28 cellular contexts compared by ENCODE assay signal in the genomic region with DNA sequence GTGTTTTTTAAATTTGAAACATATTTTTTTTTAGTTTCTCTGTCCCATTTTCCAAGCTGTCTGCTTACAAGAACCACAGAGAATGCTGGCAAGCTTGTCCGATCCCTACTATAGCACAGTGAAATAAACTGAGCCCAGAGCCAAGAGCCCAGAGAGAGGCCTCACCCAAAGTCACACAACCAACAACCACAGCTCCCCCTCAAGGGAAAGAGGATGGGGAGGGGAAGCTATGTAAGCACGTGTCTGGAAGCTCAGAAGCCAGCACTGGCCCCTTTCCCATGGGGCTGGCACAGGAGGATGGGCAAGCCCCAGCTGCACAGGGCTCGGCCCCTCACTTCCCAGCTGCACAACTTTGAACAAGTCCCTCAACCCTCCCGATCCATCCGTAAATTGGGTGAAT. TPM values are rescaled to one million over a fixed set of nuclear protein-coding genes. Genes with fewer than 3 reads are reported as not detected.
DNase-seq lines count a peak whose midpoint lies in the region; ATAC-seq and TF ChIP-seq lines count a peak whose summit lies in the region.
"Had no signal": no experiment of that assay in that cellular context is flagged by ENCODE, and none has a peak within 500 bp of the region (broad histone marks: within the 10 kb centered on the region; RNA-seq: fewer than 3 reads in every experiment).

No MANE protein-coding gene starts in this region.

- no peak for TF ChIP-seq CTCF in mammary epithelial cell (conservative IDR thresholded peaks at IDR 0.05 in 1 of 2, IDR thresholded peaks at IDR 0.05 in 1 of 2; ENCODE audit: extremely low read depth in 1 of 2, insufficient read depth in 1 of 2, low read depth in 1 of 2, low read length in 2 of 2)

- H3K4me3 ChIP-seq in mammary epithelial cell (replicated peaks in 1 of 3; ENCODE audit: insufficient read depth in 1 of 3, low read depth in 2 of 3, low read length in 3 of 3): no peak overlapping the region
- H3K4me3 ChIP-seq: A549, hepatocyte had no signal

- H3K36me3 Mint-ChIP-seq in activated CD4-positive, alpha-beta T cell treated with anti-CD3 and anti-CD28 coated beads, Interleukin-2, amount 10 ng/mL, durations not matched to agents 7 days and 5 days (ENCODE audit: low read depth): peaks cover 11% of the 10 kb centered on the region
- H3K36me3 Mint-ChIP-seq in activated CD8-positive, alpha-beta T cell treated with anti-CD3 and anti-CD28 coated beads, Interleukin-2, amount 10 ng/mL, durations not matched to agents 7 days and 5 days (ENCODE audit: low read depth): peaks cover 11% of the 10 kb centered on the region
- peaks cover 0 to 6% (median 0%) of the 10 kb centered on the region in 3 donors for H3K36me3 Mint-ChIP-seq in naive thymus-derived CD8-positive, alpha-beta T cell

- POLR2A ChIA-PET in activated CD4-positive, alpha-beta T cell treated with anti-CD3 and anti-CD28 coated beads, Interleukin-2, amount 10 ng/mL, durations not matched to agents 7 days and 5 days (lab: Charles Lee): no interaction called here
- POLR2A ChIA-PET in activated CD8-positive, alpha-beta T cell treated with anti-CD3 and anti-CD28 coated beads, Interleukin-2, amount 10 ng/mL, durations not matched to agents 7 days and 5 days (lab: Charles Lee): interaction anchor here (0.5 to 0.8 kb wide), 2 partner anchors 68 to 1099 kb away, joined by 3 read pairs; partner anchors contain the start of gene CCDC85B
- POLR2A ChIA-PET in naive thymus-derived CD8-positive, alpha-beta T cell (lab: Charles Lee): interaction anchor here (0.6 to 5.5 kb wide), 8 partner anchors 26 to 1091 kb away, joined by 3 to 51 read pairs (median 4); partner anchors contain the start of genes BANF1, CCDC85B, EIF1AD and FIBP

- peaks cover 45% of the 10 kb centered on the region for H3K4me1 Mint-ChIP-seq in activated CD4-positive, alpha-beta T cell treated with anti-CD3 and anti-CD28 coated beads, Interleukin-2, amount 10 ng/mL, durations not matched to agents 7 days and 5 days
- peaks cover 48% of the 10 kb centered on the region for H3K4me1 Mint-ChIP-seq in activated CD8-positive, alpha-beta T cell treated with anti-CD3 and anti-CD28 coated beads, Interleukin-2, amount 10 ng/mL, durations not matched to agents 7 days and 5 days (ENCODE audit: low read depth)
- peaks cover 17 to 44% (median 41%) of the 10 kb centered on the region in 4 donors for H3K4me1 Mint-ChIP-seq in naive thymus-derived CD8-positive, alpha-beta T cell

- no peaks in the 10 kb centered on the region for H3K27me3 ChIP-seq in mammary epithelial cell (ENCODE audit: insufficient read depth, low read length)
- H3K27me3 ChIP-seq: hepatocyte had no signal

- dilution Hi-C loops in mammary epithelial cell (cut with HindIII; ENCODE audit: low sequenced_read_pairs): no loop called here

- no peak for DNase-seq in activated CD4-positive, alpha-beta T cell treated with anti-CD3 and anti-CD28 coated beads, Interleukin-2, amount 10 ng/mL, durations not matched to agents 7 days and 5 days
- no peak for DNase-seq in activated CD4-positive, alpha-beta T cell treated with anti-CD3 and anti-CD28 coated beads, Interleukin-2, amount 50 U/mL, for 48 hours
- DNase-seq in GDM1 (lab: John Stamatoyannopoulos, UW): peak; percentile 23
- DNase-seq in activated CD8-positive, alpha-beta T cell treated with anti-CD3 and anti-CD28 coated beads, Interleukin-2, amount 10 ng/mL, durations not matched to agents 7 days and 5 days: no peak
- DNase-seq in naive thymus-derived CD8-positive, alpha-beta T cell: no peak
- no peak for DNase-seq in NCI-H2029 treated with DMSO at 0.1 percent for 48 hours (lab: John Stamatoyannopoulos, UW)
- no peak for DNase-seq in mammary epithelial cell
- DNase-seq: activated CD8-positive, alpha-beta memory T cell treated with anti-CD3 and anti-CD28 coated beads, Interleukin-2, amount 50 U/mL, for 48 hours; effector CD4-positive, alpha-beta T cell; immature natural killer cell; left ventricle myocardium superior; MV-4-11; NCI-H1694; NCI-H526 treated with DMSO at 0.1 percent for 48 hours; stimulated activated CD8-positive, alpha-beta memory T cell treated with anti-CD3 and anti-CD28 coated beads, Interleukin-4, amount 100 ng/mL, for 48 hours had no signal

- BruUV-seq in mammary epithelial cell (replicated peaks; lab: Mats Ljungman, UMichigan): no TSS peak

- CTCF ChIA-PET in activated CD4-positive, alpha-beta T cell treated with anti-CD3 and anti-CD28 coated beads, Interleukin-2, amount 10 ng/mL, durations not matched to agents 7 days and 5 days (lab: Charles Lee): interaction anchor here (1.0 to 8.2 kb wide), 4 partner anchors 69 to 178 kb away, joined by 3 to 40 read pairs (median 5); partner anchors contain the start of genes AP5B1, CCDC85B, FIBP and MUS81
- CTCF ChIA-PET in activated CD8-positive, alpha-beta T cell treated with anti-CD3 and anti-CD28 coated beads, Interleukin-2, amount 10 ng/mL, durations not matched to agents 7 days and 5 days (lab: Charles Lee): interaction anchor here (0.7 to 6.0 kb wide), 5 partner anchors 30 to 98 kb away, joined by 3 to 35 read pairs (median 4); partner anchors contain the start of genes CCDC85B, FIBP and MUS81
- CTCF ChIA-PET in mammary epithelial cell (lab: Charles Lee; ENCODE audit: low non-redundant PET): no interaction called here

- no peak overlapping the region for H3K9ac ChIP-seq in mammary epithelial cell (ENCODE audit: insufficient read depth, low read length)
- H3K9ac ChIP-seq: KMS-11 had no signal

- ATAC-seq in activated CD8-positive, alpha-beta T cell treated with anti-CD3 and anti-CD28 coated beads, Interleukin-2, amount 10 ng/mL, durations not matched to agents 7 days and 5 days: no peak
- ATAC-seq in naive thymus-derived CD8-positive, alpha-beta T cell: no peak
- no peak for ATAC-seq in HG02870 (IDR thresholded peaks at IDR 0.05; ENCODE audit: unreplicated experiment)
- ATAC-seq: A549, left ventricle myocardium superior had no signal

- peaks cover 18% of the 10 kb centered on the region for H3K79me2 ChIP-seq in mammary epithelial cell (ENCODE audit: insufficient read depth, low read length)

- H3K27ac Mint-ChIP-seq in activated CD4-positive, alpha-beta T cell treated with anti-CD3 and anti-CD28 coated beads, Interleukin-2, amount 10 ng/mL, durations not matched to agents 7 days and 5 days: peak overlapping the region; percentile 84
- peak overlapping the region; percentile 32 for H3K27ac Mint-ChIP-seq in activated CD8-positive, alpha-beta T cell treated with anti-CD3 and anti-CD28 coated beads, Interleukin-2, amount 10 ng/mL, durations not matched to agents 7 days and 5 days
- peak overlapping the region in 8 of 10 donors; percentile 37 to 98 (median 64) for H3K27ac Mint-ChIP-seq in naive thymus-derived CD8-positive, alpha-beta T cell

- H3K9me3 Mint-ChIP-seq in activated CD4-positive, alpha-beta T cell treated with anti-CD3 and anti-CD28 coated beads, Interleukin-2, amount 10 ng/mL, durations not matched to agents 7 days and 5 days: no peaks in the 10 kb centered on the region
- H3K9me3 Mint-ChIP-seq in activated CD8-positive, alpha-beta T cell treated with anti-CD3 and anti-CD28 coated beads, Interleukin-2, amount 10 ng/mL, durations not matched to agents 7 days and 5 days (ENCODE audit: insufficient read depth): no peaks in the 10 kb centered on the region
- H3K9me3 Mint-ChIP-seq in naive thymus-derived CD8-positive, alpha-beta T cell: no peaks in the 10 kb centered on the region
- H3K9me3 Mint-ChIP-seq: immature natural killer cell, nephron progenitor cell had no signal

- H3K4me3 Mint-ChIP-seq in activated CD4-positive, alpha-beta T cell treated with anti-CD3 and anti-CD28 coated beads, Interleukin-2, amount 10 ng/mL, durations not matched to agents 7 days and 5 days: no peak overlapping the region
- H3K4me3 Mint-ChIP-seq in activated CD8-positive, alpha-beta T cell treated with anti-CD3 and anti-CD28 coated beads, Interleukin-2, amount 10 ng/mL, durations not matched to agents 7 days and 5 days: no peak overlapping the region
- peak overlapping the region in 3 of 10 donors; percentile 24 to 48 (median 42) for H3K4me3 Mint-ChIP-seq in naive thymus-derived CD8-positive, alpha-beta T cell
- H3K4me3 Mint-ChIP-seq: nephron progenitor cell had no signal

- 62% methylated on average over 3 of the region's 5 CpGs for WGBS in mammary epithelial cell (ENCODE audit: low coverage, missing lambda C conversion rate)

- no peaks in the 10 kb centered on the region for H3K36me3 ChIP-seq in mammary epithelial cell (ENCODE audit: insufficient read depth, low read length)

- no peak overlapping the region for H3K27ac ChIP-seq in mammary epithelial cell (ENCODE audit: insufficient read depth, low read depth, low read length)
- H3K27ac ChIP-seq: A549, hepatocyte, KMS-11, RWPE1 had no signal

- intact Hi-C loops in mammary epithelial cell (cut with micrococcal nuclease): no loop called here

- no peak overlapping the region for H2AFZ ChIP-seq in mammary epithelial cell (ENCODE audit: low read depth, low read length)
- H2AFZ ChIP-seq: hepatocyte had no signal

- no peak overlapping the region for H3K4me2 ChIP-seq in mammary epithelial cell (ENCODE audit: insufficient read depth, low read depth, low read length)
- H3K4me2 ChIP-seq: A549, hepatocyte, KMS-11 had no signal

- H4K20me1 ChIP-seq in mammary epithelial cell (ENCODE audit: insufficient read depth, low read length): no peaks in the 10 kb centered on the region

- in situ Hi-C loops in mammary epithelial cell (cut with MboI; ENCODE audit: low sequenced_read_pairs in 2 of 2): no loop called here

- peaks cover 16% of the 10 kb centered on the region for H3K4me1 ChIP-seq in mammary epithelial cell (ENCODE audit: insufficient read depth, low read length)

- no peaks in the 10 kb centered on the region for H3K27me3 Mint-ChIP-seq in activated CD4-positive, alpha-beta T cell treated with anti-CD3 and anti-CD28 coated beads, Interleukin-2, amount 10 ng/mL, durations not matched to agents 7 days and 5 days
- H3K27me3 Mint-ChIP-seq in activated CD8-positive, alpha-beta T cell treated with anti-CD3 and anti-CD28 coated beads, Interleukin-2, amount 10 ng/mL, durations not matched to agents 7 days and 5 days (ENCODE audit: low read depth): no peaks in the 10 kb centered on the region
- H3K27me3 Mint-ChIP-seq in naive thymus-derived CD8-positive, alpha-beta T cell: no peaks in the 10 kb centered on the region

- H3K9me3 ChIP-seq in mammary epithelial cell (replicated peaks; ENCODE audit: insufficient read depth, low read length): no peaks in the 10 kb centered on the region
- H3K9me3 ChIP-seq: A549 had no signal

RNA-seq across cellular contexts. Expression of gene SART1, which starts 3.2 kb away (rescaled TPM):
- total RNA-seq in activated CD4-positive, alpha-beta T cell treated with anti-CD3 and anti-CD28 coated beads, Interleukin-2, amount 10 ng/mL, durations not matched to agents 7 days and 5 days: 10 to 100 TPM; 79.6 to 81.7 TPM
- 10 to 100 TPM; 88.0 to 90.3 TPM for total RNA-seq in activated CD8-positive, alpha-beta T cell treated with anti-CD3 and anti-CD28 coated beads, Interleukin-2, amount 10 ng/mL, durations not matched to agents 7 days and 5 days
- total RNA-seq in naive thymus-derived CD8-positive, alpha-beta T cell: 10 to 100 TPM; 81.9 to 91.9 TPM
- 10 to 100 TPM; 16.2 to 57.3 (median 30.4) TPM for polyA plus RNA-seq in naive thymus-derived CD8-positive, alpha-beta T cell
- total RNA-seq in mammary epithelial cell: 10 to 100 TPM; 16.5 to 50.7 TPM
- 18.4 TPM for polyA plus RNA-seq in mammary epithelial cell
- 31.7 TPM for polyA minus RNA-seq in mammary epithelial cell

RNA-seq across cellular contexts. Expression of gene TSGA10IP, which starts 13.0 kb away (rescaled TPM):
- not detected for total RNA-seq in activated CD4-positive, alpha-beta T cell treated with anti-CD3 and anti-CD28 coated beads, Interleukin-2, amount 10 ng/mL, durations not matched to agents 7 days and 5 days
- not detected for total RNA-seq in activated CD8-positive, alpha-beta T cell treated with anti-CD3 and anti-CD28 coated beads, Interleukin-2, amount 10 ng/mL, durations not matched to agents 7 days and 5 days
- total RNA-seq in naive thymus-derived CD8-positive, alpha-beta T cell: not detected
- not detected for polyA plus RNA-seq in naive thymus-derived CD8-positive, alpha-beta T cell
- total RNA-seq in mammary epithelial cell: not detected
- polyA plus RNA-seq in mammary epithelial cell: not detected
- polyA minus RNA-seq in mammary epithelial cell: not detected
- total RNA-seq: cerebellum, epithelial cell of proximal tubule, frontal cortex, G401, hepatocyte, left ventricle myocardium superior, posterior vena cava, subcutaneous adipose tissue had no signal
- polyA plus RNA-seq: A549, BJ, hepatocyte, immature natural killer cell had no signal

RNA-seq across cellular contexts. Expression of gene DRAP1, which starts 39.1 kb away (rescaled TPM):
- 100 to 1,000 TPM; 190 to 218 TPM for total RNA-seq in activated CD4-positive, alpha-beta T cell treated with anti-CD3 and anti-CD28 coated beads, Interleukin-2, amount 10 ng/mL, durations not matched to agents 7 days and 5 days
- 100 to 1,000 TPM; 219 to 240 TPM for total RNA-seq in activated CD8-positive, alpha-beta T cell treated with anti-CD3 and anti-CD28 coated beads, Interleukin-2, amount 10 ng/mL, durations not matched to agents 7 days and 5 days
- 10 to 100 TPM; 73.1 to 75.8 TPM for total RNA-seq in naive thymus-derived CD8-positive, alpha-beta T cell
- polyA plus RNA-seq in naive thymus-derived CD8-positive, alpha-beta T cell: 100 to 1,000 TPM; 103 to 112 (median 110) TPM
- total RNA-seq in mammary epithelial cell: 100 to 1,000 TPM; 121 to 396 TPM
- polyA plus RNA-seq in mammary epithelial cell: 262 TPM
- 99.5 TPM for polyA minus RNA-seq in mammary epithelial cell

RNA-seq across cellular contexts. Expression of gene C11orf68, which starts 39.4 kb away (rescaled TPM):
- total RNA-seq in activated CD4-positive, alpha-beta T cell treated with anti-CD3 and anti-CD28 coated beads, Interleukin-2, amount 10 ng/mL, durations not matched to agents 7 days and 5 days: 10 to 100 TPM; 32.7 to 36.3 TPM
- 10 to 100 TPM; 28.4 to 28.5 TPM for total RNA-seq in activated CD8-positive, alpha-beta T cell treated with anti-CD3 and anti-CD28 coated beads, Interleukin-2, amount 10 ng/mL, durations not matched to agents 7 days and 5 days
- 10 to 100 TPM; 53.5 to 57.8 TPM for total RNA-seq in naive thymus-derived CD8-positive, alpha-beta T cell
- 10 to 100 TPM; 46.0 to 82.2 (median 67.3) TPM for polyA plus RNA-seq in naive thymus-derived CD8-positive, alpha-beta T cell
- total RNA-seq in mammary epithelial cell: 10 to 100 TPM in 1 of 2 donors, 1 to 10 TPM in 1; 9.8 to 53.4 TPM
- polyA plus RNA-seq in mammary epithelial cell: 33.9 TPM
- 34.5 TPM for polyA minus RNA-seq in mammary epithelial cell

RNA-seq across cellular contexts. Expression of gene EIF1AD, which starts 43.7 kb away (rescaled TPM):
- 10 to 100 TPM; 50.4 to 54.4 TPM for total RNA-seq in activated CD4-positive, alpha-beta T cell treated with anti-CD3 and anti-CD28 coated beads, Interleukin-2, amount 10 ng/mL, durations not matched to agents 7 days and 5 days
- 10 to 100 TPM; 53.5 to 54.2 TPM for total RNA-seq in activated CD8-positive, alpha-beta T cell treated with anti-CD3 and anti-CD28 coated beads, Interleukin-2, amount 10 ng/mL, durations not matched to agents 7 days and 5 days
- total RNA-seq in naive thymus-derived CD8-positive, alpha-beta T cell: 10 to 100 TPM; 62.4 to 64.8 TPM
- polyA plus RNA-seq in naive thymus-derived CD8-positive, alpha-beta T cell: 10 to 100 TPM; 11.5 to 18.7 (median 14.3) TPM
- 10 to 100 TPM; 26.8 to 36.9 TPM for total RNA-seq in mammary epithelial cell
- 40.5 TPM for polyA plus RNA-seq in mammary epithelial cell
- polyA minus RNA-seq in mammary epithelial cell: 74.5 TPM

Comparison
In these comparisons a context has a peak if more than half of its experiments do, and no peak if none do; other contexts are left out.
1. H3K27ac Mint-ChIP-seq: peak in every context shown above with its lines; median percentile 84 in activated CD4-positive, alpha-beta T cell treated with anti-CD3 and anti-CD28 coated beads, Interleukin-2, amount 10 ng/mL, durations not matched to agents 7 days and 5 days; 64 in naive thymus-derived CD8-positive, alpha-beta T cell; 32 in activated CD8-positive, alpha-beta T cell treated with anti-CD3 and anti-CD28 coated beads, Interleukin-2, amount 10 ng/mL, durations not matched to agents 7 days and 5 days.